8 cellular contexts compared by ENCODE assay signal in the genomic region with DNA sequence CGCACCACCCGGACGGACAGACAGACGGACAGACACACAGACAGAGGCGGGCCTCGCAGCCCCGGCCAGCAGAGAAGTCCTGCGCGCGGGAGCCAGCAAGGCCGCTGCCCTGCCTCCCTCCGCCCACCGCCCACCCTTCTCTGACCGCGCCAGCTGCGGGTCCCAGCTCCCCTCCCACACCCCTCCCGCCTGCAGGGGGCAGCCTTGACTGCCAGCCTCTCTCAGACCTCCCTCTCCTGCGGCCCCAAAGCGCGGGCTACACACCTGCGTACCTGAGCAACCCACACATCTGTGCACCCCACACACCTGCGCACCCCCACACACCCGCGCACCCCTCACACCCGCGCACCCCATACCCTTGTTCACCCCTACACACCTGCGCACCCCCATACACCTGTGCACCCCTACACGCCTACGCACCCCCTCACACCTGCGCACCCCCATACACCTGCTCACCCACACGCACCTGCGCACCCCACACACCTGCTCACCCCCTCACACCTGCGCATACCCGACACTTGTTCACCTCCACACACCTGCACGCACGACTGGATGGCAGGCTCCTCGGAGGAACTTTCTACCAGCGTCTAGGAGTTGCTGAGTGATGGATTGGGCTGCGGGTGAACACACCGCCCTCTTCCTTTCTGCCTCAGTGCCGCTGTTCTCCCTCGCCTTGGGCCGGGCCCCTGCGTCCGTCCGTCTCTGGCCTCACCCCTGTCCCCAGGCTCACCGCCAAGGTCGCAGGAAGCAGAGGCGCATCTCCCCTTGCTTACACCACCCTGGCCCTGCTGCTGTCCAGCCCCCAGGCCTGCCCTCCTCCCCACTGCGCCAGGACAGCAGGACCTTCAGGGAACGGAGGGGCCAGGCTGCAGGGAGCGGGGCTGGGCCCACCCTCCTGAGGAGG.
A peak's percentile ranks its signal among the peaks of the same experiment; 100 is the strongest.
DNase-seq lines count a peak whose midpoint lies in the region; ATAC-seq and TF ChIP-seq lines count a peak whose summit lies in the region.

No MANE protein-coding gene starts in this region.

- no peaks in the 10 kb centered on the region for H3K27me3 ChIP-seq in BLaER1

- H3K36me3 ChIP-seq in BLaER1, result no peaks in the 10 kb centered on the region

- no peaks in the 10 kb centered on the region for H3K4me1 Mint-ChIP-seq in activated naive CD4-positive, alpha-beta T cell treated with anti-CD3 and anti-CD28 coated beads, Interleukin-2, amount 10 ng/mL, durations not matched to agents 7 days and 5 days
- H3K4me1 Mint-ChIP-seq in nephron, result peaks cover 43% of the 10 kb centered on the region

- no peak overlapping the region for H3K4me3 Mint-ChIP-seq in activated naive CD4-positive, alpha-beta T cell treated with anti-CD3 and anti-CD28 coated beads, Interleukin-2, amount 10 ng/mL, durations not matched to agents 7 days and 5 days
- peak overlapping the region in 1 of 3 experiments; percentile 43 for H3K4me3 Mint-ChIP-seq in nephron

- peak overlapping the region; percentile 97 for H3K4me2 ChIP-seq in BLaER1

- TF ChIP-seq RAD21 in Ishikawa (IDR thresholded peaks at IDR 0.05; ENCODE audit: low read depth), result peak; percentile 35; the same call in 1 of the 2 replicates

- TF ChIP-seq CTCF in nephron (IDR thresholded peaks at IDR 0.05; ENCODE audit: unreplicated experiment in 3 of 3), result no peak

- H3K36me3 Mint-ChIP-seq in activated naive CD4-positive, alpha-beta T cell treated with anti-CD3 and anti-CD28 coated beads, Interleukin-2, amount 10 ng/mL, durations not matched to agents 7 days and 5 days, result no peaks in the 10 kb centered on the region
- no peaks in the 10 kb centered on the region for H3K36me3 Mint-ChIP-seq in nephron (ENCODE audit: low read depth)

- peak overlapping the region; percentile 61 for H3K4me3 ChIP-seq in BLaER1

- TF ChIP-seq EP300 in Ishikawa (IDR thresholded peaks at IDR 0.05; ENCODE audit: borderline replicate concordance), result no peak

- no peaks in the 10 kb centered on the region for H3K9me3 ChIP-seq in BLaER1

- H3K9ac ChIP-seq in BLaER1, result peak overlapping the region; percentile 33; the same call in 1 of the 2 replicates

- H3K27me3 Mint-ChIP-seq in activated naive CD4-positive, alpha-beta T cell treated with anti-CD3 and anti-CD28 coated beads, Interleukin-2, amount 10 ng/mL, durations not matched to agents 7 days and 5 days, result peaks cover 80% of the 10 kb centered on the region
- H3K27me3 Mint-ChIP-seq in nephron (ENCODE audit: low read depth), result peaks cover 8% of the 10 kb centered on the region

- intact Hi-C loops in posterior cingulate gyrus (cut with DNase I), result no loop called here

- ATAC-seq in HG03139 (IDR thresholded peaks at IDR 0.05; ENCODE audit: unreplicated experiment), result no peak

- peaks cover 66% of the 10 kb centered on the region for H3K4me1 ChIP-seq in BLaER1

- no peaks in the 10 kb centered on the region for H4K20me1 ChIP-seq in BLaER1

- H3K9me3 Mint-ChIP-seq in activated naive CD4-positive, alpha-beta T cell treated with anti-CD3 and anti-CD28 coated beads, Interleukin-2, amount 10 ng/mL, durations not matched to agents 7 days and 5 days, result no peaks in the 10 kb centered on the region
- H3K9me3 Mint-ChIP-seq in nephron, result no peaks in the 10 kb centered on the region

- DNase-seq in activated naive CD4-positive, alpha-beta T cell treated with anti-CD3 and anti-CD28 coated beads, Interleukin-2, amount 10 ng/mL, durations not matched to agents 7 days and 5 days, result peak; percentile 67
- no peak for DNase-seq in SIG-M5 (lab: John Stamatoyannopoulos, UW)
- no peak for DNase-seq in ecto neural progenitor cell (ENCODE audit: low spot score)
- DNase-seq in posterior cingulate gyrus, result no peak

- no peak overlapping the region for H3K27ac Mint-ChIP-seq in activated naive CD4-positive, alpha-beta T cell treated with anti-CD3 and anti-CD28 coated beads, Interleukin-2, amount 10 ng/mL, durations not matched to agents 7 days and 5 days
- peak overlapping the region in 2 of 3 experiments; percentile 55 to 64 for H3K27ac Mint-ChIP-seq in nephron

- peak overlapping the region; percentile 72 for H3K27ac ChIP-seq in BLaER1

- CTCF ChIA-PET in activated naive CD4-positive, alpha-beta T cell treated with anti-CD3 and anti-CD28 coated beads, Interleukin-2, amount 10 ng/mL, durations not matched to agents 7 days and 5 days (lab: Charles Lee), result no interaction called here

TF ChIP-seq in Ishikawa, 13 proteins besides CTCF, POLR2A, EP300 and RAD21:
- TF ChIP-seq TCF12 (IDR thresholded peaks at IDR 0.05; ENCODE audit: low read depth) (no peak), CEBPB (IDR thresholded peaks at IDR 0.05) (no peak), CREB1 (IDR thresholded peaks at IDR 0.05; ENCODE audit: low read depth) (no peak), ZBTB7A (IDR thresholded peaks at IDR 0.05; ENCODE audit: low read depth) (no peak), TEAD4 (IDR thresholded peaks at IDR 0.05) (no peak), YY1 (IDR thresholded peaks at IDR 0.05; ENCODE audit: low read depth) (no peak), TAF1 (IDR thresholded peaks at IDR 0.05; ENCODE audit: low read depth) (no peak)
- TF ChIP-seq, protein P1, sequence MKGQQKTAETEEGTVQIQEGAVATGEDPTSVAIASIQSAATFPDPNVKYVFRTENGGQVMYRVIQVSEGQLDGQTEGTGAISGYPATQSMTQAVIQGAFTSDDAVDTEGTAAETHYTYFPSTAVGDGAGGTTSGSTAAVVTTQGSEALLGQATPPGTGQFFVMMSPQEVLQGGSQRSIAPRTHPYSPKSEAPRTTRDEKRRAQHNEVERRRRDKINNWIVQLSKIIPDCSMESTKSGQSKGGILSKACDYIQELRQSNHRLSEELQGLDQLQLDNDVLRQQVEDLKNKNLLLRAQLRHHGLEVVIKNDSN (IDR thresholded peaks at IDR 0.05), result no peak
